Comparison of ENCODE assay signal across 31 cellular contexts in genomic region chr12:115078334-115078733, GRCh38.
"Had no signal": no experiment of that assay in that cellular context is flagged by ENCODE, and none has a peak within 500 bp of the region (broad histone marks: within the 10 kb centered on the region; RNA-seq: fewer than 3 reads in every experiment).

No MANE protein-coding gene starts in this region.

- H3K27me3 ChIP-seq: ascending aorta, breast epithelium, cardiac muscle cell, colonic mucosa, foreskin keratinocyte, gastrocnemius medialis had no signal

- H3K36me3 ChIP-seq: ascending aorta, breast epithelium, cardiac muscle cell, colonic mucosa, gastrocnemius medialis, heart left ventricle had no signal

- H3K27me3 Mint-ChIP-seq: activated CD4-positive, alpha-beta memory T cell treated with anti-CD3 and anti-CD28 coated beads, Interleukin-2, amount 10 ng/mL, durations not matched to agents 7 days and 5 days; activated CD4-positive, alpha-beta T cell treated with anti-CD3 and anti-CD28 coated beads, Interleukin-2, amount 10 ng/mL, durations not matched to agents 7 days and 5 days; activated naive CD8-positive, alpha-beta T cell treated with anti-CD3 and anti-CD28 coated beads, Interleukin-2, amount 10 ng/mL, durations not matched to agents 7 days and 5 days; activated T-cell treated with anti-CD3 and anti-CD28 coated beads, Interleukin-2, amount 50 U/mL, for 24 hours; T-helper 17 cell had no signal

- ATAC-seq: activated naive CD4-positive, alpha-beta T cell treated with anti-CD3 and anti-CD28 coated beads, Interleukin-2, amount 50 U/mL, for 72 hours; activated T-cell treated with anti-CD3 and anti-CD28 coated beads, Interleukin-2, amount 50 U/mL, for 72 hours; esophagus mucosa; foreskin keratinocyte; gastrocnemius medialis; heart left ventricle; T-helper 17 cell had no signal

- H3K27ac Mint-ChIP-seq: activated CD4-positive, alpha-beta memory T cell treated with anti-CD3 and anti-CD28 coated beads, Interleukin-2, amount 10 ng/mL, durations not matched to agents 7 days and 5 days; activated CD4-positive, alpha-beta T cell treated with anti-CD3 and anti-CD28 coated beads, Interleukin-2, amount 10 ng/mL, durations not matched to agents 7 days and 5 days; activated naive CD4-positive, alpha-beta T cell treated with anti-CD3 and anti-CD28 coated beads, Interleukin-2, amount 10 ng/mL, durations not matched to agents 7 days and 5 days; activated naive CD4-positive, alpha-beta T cell treated with anti-CD3 and anti-CD28 coated beads, Interleukin-2, amount 50 U/mL, for 72 hours; activated naive CD8-positive, alpha-beta T cell treated with anti-CD3 and anti-CD28 coated beads, Interleukin-2, amount 10 ng/mL, durations not matched to agents 7 days and 5 days; activated T-cell treated with anti-CD3 and anti-CD28 coated beads, Interleukin-2, amount 50 U/mL, for 24 hours; activated T-cell treated with anti-CD3 and anti-CD28 coated beads, Interleukin-2, amount 50 U/mL, for 72 hours; brain; endodermal cell; T-helper 17 cell had no signal

- DNase-seq: activated CD4-positive, alpha-beta memory T cell treated with anti-CD3 and anti-CD28 coated beads, Interleukin-2, amount 10 ng/mL, durations not matched to agents 7 days and 5 days; activated CD4-positive, alpha-beta T cell treated with anti-CD3 and anti-CD28 coated beads for 4 hours; activated CD4-positive, alpha-beta T cell treated with anti-CD3 and anti-CD28 coated beads, Interleukin-2, amount 10 ng/mL, durations not matched to agents 7 days and 5 days; activated CD4-positive, alpha-beta T cell treated with anti-CD3 and anti-CD28 coated beads, Interleukin-2, amount 50 U/mL, for 4 hours; activated CD4-positive, CD25-positive, alpha-beta regulatory T cell; activated CD4-positive, CD25-positive, alpha-beta regulatory T cell treated with anti-CD3 and anti-CD28 coated beads, Interleukin-2, amount 50 U/mL, for 72 hours; activated CD8-positive, alpha-beta memory T cell treated with anti-CD3 and anti-CD28 coated beads, Interleukin-2, amount 50 U/mL, for 48 hours; activated gamma-delta T cell; activated naive CD4-positive, alpha-beta T cell; activated naive CD4-positive, alpha-beta T cell treated with anti-CD3 and anti-CD28 coated beads, Interleukin-2, amount 10 ng/mL, durations not matched to agents 7 days and 5 days; activated naive CD8-positive, alpha-beta T cell treated with anti-CD3 and anti-CD28 coated beads, Interleukin-2, amount 10 ng/mL, durations not matched to agents 7 days and 5 days; activated T-cell treated with anti-CD3 and anti-CD28 coated beads for 4 hours; activated T-cell treated with anti-CD3 and anti-CD28 coated beads, Interleukin-2, amount 50 U/mL, for 24 hours; activated T-cell treated with anti-CD3 and anti-CD28 coated beads, Interleukin-2, amount 50 U/mL, for 72 hours; central memory CD4-positive, alpha-beta T cell; cerebellar nuclear complex; colonic mucosa; effector memory CD4-positive, alpha-beta T cell; endodermal cell; foreskin keratinocyte; gastrocnemius medialis; glutamatergic neuron; heart left ventricle; T-helper 1 cell; T-helper 17 cell had no signal

- H3K9me3 ChIP-seq: ascending aorta, breast epithelium, colonic mucosa, gastrocnemius medialis had no signal

- H3K4me3 ChIP-seq: ascending aorta, breast epithelium, cardiac muscle cell, colonic mucosa, gastrocnemius medialis, heart left ventricle had no signal

- H3K9me3 Mint-ChIP-seq: activated naive CD8-positive, alpha-beta T cell treated with anti-CD3 and anti-CD28 coated beads, Interleukin-2, amount 10 ng/mL, durations not matched to agents 7 days and 5 days; brain had no signal

- H3K4me3 Mint-ChIP-seq: activated CD4-positive, alpha-beta memory T cell treated with anti-CD3 and anti-CD28 coated beads, Interleukin-2, amount 10 ng/mL, durations not matched to agents 7 days and 5 days; activated CD4-positive, alpha-beta T cell treated with anti-CD3 and anti-CD28 coated beads, Interleukin-2, amount 10 ng/mL, durations not matched to agents 7 days and 5 days; activated naive CD4-positive, alpha-beta T cell treated with anti-CD3 and anti-CD28 coated beads, Interleukin-2, amount 10 ng/mL, durations not matched to agents 7 days and 5 days; activated naive CD8-positive, alpha-beta T cell treated with anti-CD3 and anti-CD28 coated beads, Interleukin-2, amount 10 ng/mL, durations not matched to agents 7 days and 5 days; activated T-cell treated with anti-CD3 and anti-CD28 coated beads, Interleukin-2, amount 50 U/mL, for 24 hours; activated T-cell treated with anti-CD3 and anti-CD28 coated beads, Interleukin-2, amount 50 U/mL, for 72 hours; brain; endodermal cell; T-helper 17 cell had no signal

- H3K36me3 Mint-ChIP-seq: activated naive CD4-positive, alpha-beta T cell treated with anti-CD3 and anti-CD28 coated beads, Interleukin-2, amount 10 ng/mL, durations not matched to agents 7 days and 5 days; activated naive CD8-positive, alpha-beta T cell treated with anti-CD3 and anti-CD28 coated beads, Interleukin-2, amount 10 ng/mL, durations not matched to agents 7 days and 5 days; brain had no signal

- H3K4me1 Mint-ChIP-seq: activated CD4-positive, alpha-beta memory T cell treated with anti-CD3 and anti-CD28 coated beads, Interleukin-2, amount 10 ng/mL, durations not matched to agents 7 days and 5 days; activated CD4-positive, alpha-beta T cell treated with anti-CD3 and anti-CD28 coated beads, Interleukin-2, amount 10 ng/mL, durations not matched to agents 7 days and 5 days; activated naive CD4-positive, alpha-beta T cell treated with anti-CD3 and anti-CD28 coated beads, Interleukin-2, amount 10 ng/mL, durations not matched to agents 7 days and 5 days; activated naive CD8-positive, alpha-beta T cell treated with anti-CD3 and anti-CD28 coated beads, Interleukin-2, amount 10 ng/mL, durations not matched to agents 7 days and 5 days; brain; T-helper 17 cell had no signal

- H3K27ac ChIP-seq: ascending aorta, breast epithelium, cardiac muscle cell, colonic mucosa, foreskin keratinocyte, gastrocnemius medialis, heart left ventricle had no signal

- H3K4me1 ChIP-seq: ascending aorta, breast epithelium, colonic mucosa, foreskin keratinocyte, gastrocnemius medialis, heart left ventricle had no signal
